ENCODE assay signal across 2 cellular contexts in the genomic region with DNA sequence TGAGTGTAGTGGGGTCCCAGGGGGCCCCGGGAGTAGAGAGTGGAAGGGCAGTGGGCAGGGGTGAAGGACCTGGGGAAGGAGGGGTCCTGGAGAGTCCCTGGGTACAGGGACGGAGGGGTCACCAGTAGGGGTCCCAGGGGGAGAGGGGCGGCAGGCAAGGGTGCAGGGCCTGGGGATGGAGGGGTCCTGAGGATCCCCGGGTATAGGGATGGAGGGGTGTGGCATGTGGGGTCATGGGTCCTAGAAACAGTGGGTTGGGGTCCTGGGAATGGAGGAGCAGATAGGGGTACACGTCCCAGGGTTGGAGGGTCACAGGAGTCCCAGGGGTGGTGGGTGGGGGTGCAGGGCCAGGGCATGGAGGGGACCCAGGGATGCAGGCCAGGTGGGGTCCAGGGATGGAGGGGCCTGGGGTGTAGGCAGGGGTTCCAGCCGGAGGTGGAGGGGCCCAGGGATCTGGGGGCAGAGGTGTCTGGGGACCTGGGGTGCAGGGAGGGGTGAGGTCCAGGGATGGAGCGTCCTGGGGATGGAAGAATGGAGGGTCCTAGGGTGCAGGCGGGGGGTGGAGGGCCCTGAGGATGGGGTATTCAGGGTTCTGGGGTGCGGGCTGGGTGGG.
A peak's percentile ranks its signal among the peaks of the same experiment; 100 is the strongest.
TF ChIP-seq lines count a peak whose summit lies in the region.

No MANE protein-coding gene starts in this region.

TF ChIP-seq in K562, 482 proteins besides CTCF, POLR2A, EP300 and RAD21:
- TF ChIP-seq CC2D1A (IDR thresholded peaks at IDR 0.05) (no peak), ZBTB7A (IDR thresholded peaks at IDR 0.05; ENCODE audit: borderline replicate concordance, control insufficient read depth, low read depth, low read length) (0 out of 2 replicates have a peak, but pooled peaks have one; percentile 0)

TF ChIP-seq in HepG2, 621 proteins besides CTCF, POLR2A, EP300 and RAD21:
- TF ChIP-seq PAXIP1 (CRISPR knock-in tag; conservative IDR thresholded peaks at IDR 0.05): no peak
- no peak for TF ChIP-seq ZNF879 (CRISPR knock-in tag; IDR thresholded peaks at IDR 0.05)
- TF ChIP-seq, protein P1, sequence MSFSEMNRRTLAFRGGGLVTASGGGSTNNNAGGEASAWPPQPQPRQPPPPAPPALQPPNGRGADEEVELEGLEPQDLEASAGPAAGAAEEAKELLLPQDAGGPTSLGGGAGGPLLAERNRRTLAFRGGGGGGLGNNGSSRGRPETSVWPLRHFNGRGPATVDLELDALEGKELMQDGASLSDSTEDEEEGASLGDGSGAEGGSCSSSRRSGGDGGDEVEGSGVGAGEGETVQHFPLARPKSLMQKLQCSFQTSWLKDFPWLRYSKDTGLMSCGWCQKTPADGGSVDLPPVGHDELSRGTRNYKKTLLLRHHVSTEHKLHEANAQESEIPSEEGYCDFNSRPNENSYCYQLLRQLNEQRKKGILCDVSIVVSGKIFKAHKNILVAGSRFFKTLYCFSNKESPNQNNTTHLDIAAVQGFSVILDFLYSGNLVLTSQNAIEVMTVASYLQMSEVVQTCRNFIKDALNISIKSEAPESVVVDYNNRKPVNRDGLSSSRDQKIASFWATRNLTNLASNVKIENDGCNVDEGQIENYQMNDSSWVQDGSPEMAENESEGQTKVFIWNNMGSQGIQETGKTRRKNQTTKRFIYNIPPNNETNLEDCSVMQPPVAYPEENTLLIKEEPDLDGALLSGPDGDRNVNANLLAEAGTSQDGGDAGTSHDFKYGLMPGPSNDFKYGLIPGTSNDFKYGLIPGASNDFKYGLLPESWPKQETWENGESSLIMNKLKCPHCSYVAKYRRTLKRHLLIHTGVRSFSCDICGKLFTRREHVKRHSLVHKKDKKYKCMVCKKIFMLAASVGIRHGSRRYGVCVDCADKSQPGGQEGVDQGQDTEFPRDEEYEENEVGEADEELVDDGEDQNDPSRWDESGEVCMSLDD (CRISPR knock-in tag; IDR thresholded peaks at IDR 0.05; ENCODE audit: borderline replicate concordance): no peak
- no peak for TF ChIP-seq ZNF572 (CRISPR knock-in tag; IDR thresholded peaks at IDR 0.05)
- no peak for TF ChIP-seq ZNF235 (CRISPR knock-in tag; IDR thresholded peaks at IDR 0.05; ENCODE audit: borderline replicate concordance)
- TF ChIP-seq ZNF281 (CRISPR knock-in tag; IDR thresholded peaks at IDR 0.05; ENCODE audit: borderline replicate concordance): no peak
- TF ChIP-seq NR2C2 (CRISPR knock-in tag; IDR thresholded peaks at IDR 0.05; ENCODE audit: borderline replicate concordance): no peak
- TF ChIP-seq, protein P2, sequence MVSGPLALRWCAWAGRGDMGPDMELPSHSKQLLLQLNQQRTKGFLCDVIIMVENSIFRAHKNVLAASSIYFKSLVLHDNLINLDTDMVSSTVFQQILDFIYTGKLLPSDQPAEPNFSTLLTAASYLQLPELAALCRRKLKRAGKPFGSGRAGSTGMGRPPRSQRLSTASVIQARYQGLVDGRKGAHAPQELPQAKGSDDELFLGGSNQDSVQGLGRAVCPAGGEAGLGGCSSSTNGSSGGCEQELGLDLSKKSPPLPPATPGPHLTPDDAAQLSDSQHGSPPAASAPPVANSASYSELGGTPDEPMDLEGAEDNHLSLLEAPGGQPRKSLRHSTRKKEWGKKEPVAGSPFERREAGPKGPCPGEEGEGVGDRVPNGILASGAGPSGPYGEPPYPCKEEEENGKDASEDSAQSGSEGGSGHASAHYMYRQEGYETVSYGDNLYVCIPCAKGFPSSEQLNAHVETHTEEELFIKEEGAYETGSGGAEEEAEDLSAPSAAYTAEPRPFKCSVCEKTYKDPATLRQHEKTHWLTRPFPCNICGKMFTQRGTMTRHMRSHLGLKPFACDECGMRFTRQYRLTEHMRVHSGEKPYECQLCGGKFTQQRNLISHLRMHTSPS (CRISPR knock-in tag; IDR thresholded peaks at IDR 0.05; ENCODE audit: low read depth): no peak
- TF ChIP-seq, protein P3, sequence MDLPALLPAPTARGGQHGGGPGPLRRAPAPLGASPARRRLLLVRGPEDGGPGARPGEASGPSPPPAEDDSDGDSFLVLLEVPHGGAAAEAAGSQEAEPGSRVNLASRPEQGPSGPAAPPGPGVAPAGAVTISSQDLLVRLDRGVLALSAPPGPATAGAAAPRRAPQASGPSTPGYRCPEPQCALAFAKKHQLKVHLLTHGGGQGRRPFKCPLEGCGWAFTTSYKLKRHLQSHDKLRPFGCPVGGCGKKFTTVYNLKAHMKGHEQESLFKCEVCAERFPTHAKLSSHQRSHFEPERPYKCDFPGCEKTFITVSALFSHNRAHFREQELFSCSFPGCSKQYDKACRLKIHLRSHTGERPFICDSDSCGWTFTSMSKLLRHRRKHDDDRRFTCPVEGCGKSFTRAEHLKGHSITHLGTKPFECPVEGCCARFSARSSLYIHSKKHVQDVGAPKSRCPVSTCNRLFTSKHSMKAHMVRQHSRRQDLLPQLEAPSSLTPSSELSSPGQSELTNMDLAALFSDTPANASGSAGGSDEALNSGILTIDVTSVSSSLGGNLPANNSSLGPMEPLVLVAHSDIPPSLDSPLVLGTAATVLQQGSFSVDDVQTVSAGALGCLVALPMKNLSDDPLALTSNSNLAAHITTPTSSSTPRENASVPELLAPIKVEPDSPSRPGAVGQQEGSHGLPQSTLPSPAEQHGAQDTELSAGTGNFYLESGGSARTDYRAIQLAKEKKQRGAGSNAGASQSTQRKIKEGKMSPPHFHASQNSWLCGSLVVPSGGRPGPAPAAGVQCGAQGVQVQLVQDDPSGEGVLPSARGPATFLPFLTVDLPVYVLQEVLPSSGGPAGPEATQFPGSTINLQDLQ (CRISPR knock-in tag; IDR thresholded peaks at IDR 0.05): no peak
- no peak for TF ChIP-seq TBL1XR1 (IDR thresholded peaks at IDR 0.05; ENCODE audit: borderline replicate concordance, low read length, partially characterized antibody)
- TF ChIP-seq HMGXB4 (CRISPR knock-in tag; IDR thresholded peaks at IDR 0.05; ENCODE audit: borderline replicate concordance in 1 of 2, low read depth in 1 of 2): no peak
- no peak for TF ChIP-seq PLSCR1 (CRISPR knock-in tag; IDR thresholded peaks at IDR 0.05; ENCODE audit: borderline replicate concordance)
- TF ChIP-seq ZKSCAN8 (CRISPR knock-in tag; IDR thresholded peaks at IDR 0.05; ENCODE audit: borderline replicate concordance): no peak
- TF ChIP-seq ZNF33B (CRISPR knock-in tag; IDR thresholded peaks at IDR 0.05): no peak
- no peak for TF ChIP-seq CENPT (CRISPR knock-in tag; IDR thresholded peaks at IDR 0.05; ENCODE audit: low read depth)
- no peak for TF ChIP-seq ZNF557 (CRISPR knock-in tag; IDR thresholded peaks at IDR 0.05)
- no peak for TF ChIP-seq ZBTB1 (CRISPR knock-in tag; IDR thresholded peaks at IDR 0.05; ENCODE audit: borderline replicate concordance)
- TF ChIP-seq ZNF17 (CRISPR knock-in tag; IDR thresholded peaks at IDR 0.05): no peak
- TF ChIP-seq ATRX (CRISPR knock-in tag; IDR thresholded peaks at IDR 0.05; ENCODE audit: borderline replicate concordance): no peak
TF ChIP-seq in HepG2: peak in this region for 0.
